In genomic region chr18:25016666-25017065, GRCh38 we compare ENCODE assay signal across 16 cellular contexts.
DNase-seq lines count a peak whose midpoint lies in the region; TF ChIP-seq lines count a peak whose summit lies in the region.
"Had no signal": no experiment of that assay in that cellular context is flagged by ENCODE, and none has a peak within 500 bp of the region (broad histone marks: within the 10 kb centered on the region; RNA-seq: fewer than 3 reads in every experiment).

No MANE protein-coding gene starts in this region.

- no peak overlapping the region for H3K27ac Mint-ChIP-seq in endodermal cell
- H3K27ac Mint-ChIP-seq: CD14-positive monocyte; CD8-positive, alpha-beta T cell had no signal

- H2AFZ ChIP-seq in GM23248: no peak overlapping the region

- in situ Hi-C loops in GM23248 (cut with MboI): no loop called here

- H3K9me3 ChIP-seq in endodermal cell (ENCODE audit: control insufficient read depth, low read length): peaks cover 16% of the 10 kb centered on the region
- H3K9me3 ChIP-seq in GM23248 (ENCODE audit: low read depth): no peaks in the 10 kb centered on the region
- H3K9me3 ChIP-seq: A549, BE2C had no signal

- WGBS in endodermal cell (ENCODE audit: insufficient coverage in 1 of 2, insufficient read length in 1 of 2), 2 experiments: 97 to 98% methylated on average over 8 to 13 of the region's 13 CpGs
- WGBS in GM23248 (ENCODE audit: low coverage in 1 of 2, low lambda C conversion rate in 2 of 2, missing lambda C conversion rate in 2 of 2), 2 experiments: 87 to 88% methylated on average over 12 to 13 of the region's 13 CpGs

- H3K27me3 Mint-ChIP-seq in endodermal cell (ENCODE audit: insufficient read depth): peaks cover 4% of the 10 kb centered on the region

- no peaks in the 10 kb centered on the region for H3K36me3 ChIP-seq in endodermal cell (ENCODE audit: control insufficient read depth, insufficient read depth, low read length)
- H3K36me3 ChIP-seq in GM23248 (ENCODE audit: low read depth): no peaks in the 10 kb centered on the region
- H3K36me3 ChIP-seq: BE2C had no signal

- H3K27me3 ChIP-seq in endodermal cell (ENCODE audit: control insufficient read depth, insufficient read depth, low read length, poor library complexity, severe bottlenecking) (no peaks in the 10 kb centered on the region), GM23248 (replicated peaks; ENCODE audit: insufficient read depth) (no peaks in the 10 kb centered on the region)
- H3K27me3 ChIP-seq: BE2C had no signal

- no peak overlapping the region for H3K4me2 ChIP-seq in GM23248 (ENCODE audit: unreplicated experiment)
- H3K4me2 ChIP-seq: A549 had no signal

- H3K4me3 ChIP-seq in GM12864 (ENCODE audit: low read depth, low read length) (no peak overlapping the region), LNCaP clone FGC (ENCODE audit: low read depth, low read length) (no peak overlapping the region), endodermal cell (ENCODE audit: low read length) (no peak overlapping the region), GM23248 (no peak overlapping the region), coronary artery (no peak overlapping the region)
- H3K4me3 ChIP-seq: A549, GM12878 had no signal

- H3K9ac ChIP-seq in endodermal cell (ENCODE audit: extremely low read depth, low read length, poor library complexity, severe bottlenecking) (no peak overlapping the region), GM23248 (no peak overlapping the region)

- H4K20me1 ChIP-seq in GM23248 (ENCODE audit: insufficient read depth): no peaks in the 10 kb centered on the region

- H3K27ac ChIP-seq in endodermal cell (ENCODE audit: low read depth, low read length) (no peak overlapping the region), GM23248 (no peak overlapping the region), coronary artery (no peak overlapping the region)
- H3K27ac ChIP-seq: A549 had no signal

- H3K9me3 Mint-ChIP-seq in endodermal cell: peaks cover 8% of the 10 kb centered on the region

- peak; percentile 5 for TF ChIP-seq CTCF in GM12864 (IDR thresholded peaks at IDR 0.05; ENCODE audit: low read depth, low read length, missing control alignments)
- 0 out of 2 replicates have a peak, but pooled peaks have one; percentile 11 for TF ChIP-seq CTCF in LNCaP clone FGC (IDR thresholded peaks at IDR 0.05; ENCODE audit: control insufficient read depth, extremely low read depth, insufficient read depth)
- no peak for TF ChIP-seq CTCF in endodermal cell (conservative IDR thresholded peaks at IDR 0.05)
- no peak for TF ChIP-seq CTCF in coronary artery (IDR thresholded peaks at IDR 0.05)

- DNase-seq in GM12864 (ENCODE audit: low read depth): no peak
- no peak for DNase-seq in LNCaP clone FGC (ENCODE audit: low read depth)
- peak; percentile 64 for DNase-seq in endodermal cell
- no peak for DNase-seq in kidney glomerular epithelial cell (lab: John Stamatoyannopoulos, UW)
- DNase-seq in GM23248: no peak
- no peak for DNase-seq in coronary artery (ENCODE audit: low spot score)
- DNase-seq in DMS153 treated with DMSO at 0.1 percent for 48 hours (lab: John Stamatoyannopoulos, UW; ENCODE audit: unreplicated experiment): no peak
- DNase-seq: BE2C; CD8-positive, alpha-beta T cell; COR-L47; DMS153; GF-D8; H7 had no signal

- H3K4me3 Mint-ChIP-seq in endodermal cell: no peak overlapping the region
- H3K4me3 Mint-ChIP-seq: CD14-positive monocyte; CD8-positive, alpha-beta T cell had no signal

- peaks cover 3% of the 10 kb centered on the region for H3K36me3 Mint-ChIP-seq in endodermal cell (ENCODE audit: low read depth)
- H3K36me3 Mint-ChIP-seq: CD14-positive monocyte; CD8-positive, alpha-beta T cell had no signal

- H3K4me1 ChIP-seq in endodermal cell (ENCODE audit: control insufficient read depth, insufficient read depth, low read length) (peaks cover 2% of the 10 kb centered on the region), GM23248 (ENCODE audit: insufficient read depth) (no peaks in the 10 kb centered on the region)
- H3K4me1 ChIP-seq: A549, BE2C had no signal

- no peaks in the 10 kb centered on the region for H3K9me2 ChIP-seq in GM23248 (ENCODE audit: insufficient read depth)

- no peaks in the 10 kb centered on the region for H3K79me2 ChIP-seq in GM23248 (ENCODE audit: insufficient read depth)

- peaks cover 26% of the 10 kb centered on the region for H3K4me1 Mint-ChIP-seq in endodermal cell
- H3K4me1 Mint-ChIP-seq: CD14-positive monocyte had no signal

- H3F3A ChIP-seq in GM23248 (ENCODE audit: insufficient read depth): no peaks in the 10 kb centered on the region

Comparison
In these comparisons a context has a peak if more than half of its experiments do, and no peak if none do; other contexts are left out.
1. CTCF ChIP-seq: peak in GM12864 (single experiment) and LNCaP clone FGC (single experiment); none in endodermal cell (single experiment) and coronary artery (single experiment).